ENCODE assay signal across 14 cellular contexts in genomic region chr20:57250607-57251343, GRCh38. TPM values are rescaled to one million over a fixed set of nuclear protein-coding genes. Genes with fewer than 3 reads are reported as not detected.
A peak's percentile ranks its signal among the peaks of the same experiment; 100 is the strongest.
DNase-seq lines count a peak whose midpoint lies in the region; ATAC-seq, FAIRE-seq and TF ChIP-seq lines count a peak whose summit lies in the region.
"Had no signal": no experiment of that assay in that cellular context is flagged by ENCODE, and none has a peak within 500 bp of the region (broad histone marks: within the 10 kb centered on the region; RNA-seq: fewer than 3 reads in every experiment).

No MANE protein-coding gene starts in this region.

- H4K20me1 ChIP-seq in OCI-LY7 (ENCODE audit: insufficient read depth, low read length) = no peaks in the 10 kb centered on the region
- no peaks in the 10 kb centered on the region for H4K20me1 ChIP-seq in K562 (replicated peaks; ENCODE audit: control insufficient read depth, insufficient read depth, low read length)
- no peaks in the 10 kb centered on the region for H4K20me1 ChIP-seq in smooth muscle cell (ENCODE audit: low read depth)

- H3K36me3 ChIP-seq in OCI-LY7 (ENCODE audit: insufficient read depth, low read length) (peaks cover 29% of the 10 kb centered on the region), K562 (ENCODE audit: control insufficient read depth, insufficient read depth, low read length) (no peaks in the 10 kb centered on the region), smooth muscle cell (ENCODE audit: low read depth) (no peaks in the 10 kb centered on the region), stomach (no peaks in the 10 kb centered on the region)
- H3K36me3 ChIP-seq: prostate gland, thoracic aorta, WERI-Rb-1 had no signal

- no peaks in the 10 kb centered on the region for H3K9me3 ChIP-seq in OCI-LY7 (ENCODE audit: low read length)
- H3K9me3 ChIP-seq in K562 (replicated peaks; ENCODE audit: control insufficient read depth, insufficient read depth, low read depth, low read length) = no peaks in the 10 kb centered on the region
- H3K9me3 ChIP-seq in smooth muscle cell (replicated peaks; ENCODE audit: low read depth) = no peaks in the 10 kb centered on the region
- peaks cover 0 to 5% (median 0%) of the 10 kb centered on the region in 4 donors for H3K9me3 ChIP-seq in stomach
- H3K9me3 ChIP-seq: prostate gland, thoracic aorta had no signal

- H3K27ac ChIP-seq in OCI-LY7 (ENCODE audit: low read depth, low read length, poor library complexity, severe bottlenecking) (peak overlapping the region; percentile 72), K562 (ENCODE audit: extremely low read depth, low read depth, low read length) (no peak overlapping the region), smooth muscle cell (ENCODE audit: low read depth) (peak overlapping the region; percentile 76), stomach (no peak overlapping the region)
- H3K27ac ChIP-seq: prostate gland, thoracic aorta, WERI-Rb-1 had no signal

- peaks cover 9% of the 10 kb centered on the region for H3K4me1 Mint-ChIP-seq in activated T-cell treated with anti-CD3 and anti-CD28 coated beads, Interleukin-2, amount 50 U/mL, for 24 hours (ENCODE audit: low read depth)

- H3K9me3 Mint-ChIP-seq in activated T-cell treated with anti-CD3 and anti-CD28 coated beads, Interleukin-2, amount 50 U/mL, for 24 hours = no peaks in the 10 kb centered on the region

- BruUV-seq in OCI-LY7 (replicated peaks; lab: Mats Ljungman, UMichigan) (no TSS peak), K562 (replicated peaks; lab: Mats Ljungman, UMichigan) (no TSS peak)

- H3K79me2 ChIP-seq in OCI-LY7 (ENCODE audit: insufficient read depth, low read depth, low read length) = peaks cover 100% of the 10 kb centered on the region
- H3K79me2 ChIP-seq in K562 (ENCODE audit: control insufficient read depth, insufficient read depth, low read length) = no peaks in the 10 kb centered on the region
- H3K79me2 ChIP-seq in smooth muscle cell (ENCODE audit: low read depth) = peaks cover 55% of the 10 kb centered on the region

- POLR2A ChIA-PET in OCI-LY7 (lab: Charles Lee) = no interaction called here
- POLR2A ChIA-PET in K562 (lab: Yijun Ruan, JAX) = no interaction called here

- intact Hi-C loops in OCI-LY7 (cut with micrococcal nuclease; ENCODE audit: unreplicated experiment) (no loop called here), K562 (cut with micrococcal nuclease) (no loop called here), stomach (cut with DNase I; ENCODE audit: low total_unique reads) (no loop called here)

- CTCF ChIA-PET in OCI-LY7 (lab: Charles Lee; ENCODE audit: unreplicated experiment) (no interaction called here), K562 (lab: Yijun Ruan, JAX; ENCODE audit: low intra/inter-chr PET ratio) (no interaction called here)

- no peaks in the 10 kb centered on the region for H3K36me3 Mint-ChIP-seq in activated T-cell treated with anti-CD3 and anti-CD28 coated beads, Interleukin-2, amount 50 U/mL, for 24 hours (ENCODE audit: low read depth)

- TF ChIP-seq CTCF in OCI-LY7 (conservative IDR thresholded peaks at IDR 0.05; ENCODE audit: low read length) (no peak), K562 (IDR thresholded peaks at IDR 0.05 in 2 of 3, conservative IDR thresholded peaks at IDR 0.05 in 1 of 3; ENCODE audit: insufficient read depth in 2 of 3, low read depth in 1 of 3, low read length in 3 of 3) (no peak), smooth muscle cell (IDR thresholded peaks at IDR 0.05; ENCODE audit: borderline replicate concordance, insufficient read depth, poor library complexity, severe bottlenecking) (no peak), stomach (IDR thresholded peaks at IDR 0.05) (no peak)

- H3K4me3 ChIP-seq in OCI-LY7 (ENCODE audit: low read depth, low read length, poor library complexity, severe bottlenecking) = peak overlapping the region; percentile 46
- no peak overlapping the region for H3K4me3 ChIP-seq in K562
- H3K4me3 ChIP-seq in smooth muscle cell = no peak overlapping the region
- no peak overlapping the region for H3K4me3 ChIP-seq in stomach
- H3K4me3 ChIP-seq: lung, prostate gland, thoracic aorta had no signal

- H3F3A ChIP-seq in smooth muscle cell (ENCODE audit: low read depth) = peaks cover 15% of the 10 kb centered on the region

- no peak for TF ChIP-seq RAD21 in K562 (CRISPR knock-in tag; conservative IDR thresholded peaks at IDR 0.05 in 1 of 2, IDR thresholded peaks at IDR 0.05 in 1 of 2)

- in situ Hi-C loops in K562 (cut with MboI) = no loop called here

- H3K27me3 ChIP-seq in K562 (ENCODE audit: control insufficient read depth in 2 of 2, insufficient read depth in 2 of 2, low read length in 2 of 2) (peaks cover 5 to 10% of the 10 kb centered on the region in 2 experiments; a peak in 1 of 5 replicates), smooth muscle cell (ENCODE audit: low read depth) (no peaks in the 10 kb centered on the region), stomach (peaks cover 0 to 26% (median 0%) of the 10 kb centered on the region in 3 donors)

- ATAC-seq in K562 = peak; percentile 45
- ATAC-seq in HG03378 (IDR thresholded peaks at IDR 0.05; ENCODE audit: unreplicated experiment) = no peak

- H3K4me1 ChIP-seq in OCI-LY7 (ENCODE audit: insufficient read depth, low read length, poor library complexity, severe bottlenecking) (peaks cover 86% of the 10 kb centered on the region), K562 (replicated peaks in 1 of 2; ENCODE audit: control insufficient read depth in 2 of 2, insufficient read depth in 2 of 2, low read length in 2 of 2) (peaks cover 7 to 12% of the 10 kb centered on the region in 2 experiments; a peak in 2 of 5 replicates), smooth muscle cell (ENCODE audit: low read depth) (peaks cover 12% of the 10 kb centered on the region), stomach (peaks cover 0 to 9% (median 2%) of the 10 kb centered on the region in 4 donors)

- no peak for TF ChIP-seq EP300 in K562 (IDR thresholded peaks at IDR 0.05; ENCODE audit: low read length)
- TF ChIP-seq EP300 in stomach (IDR thresholded peaks at IDR 0.05) = no peak

- no peak for FAIRE-seq in K562 (lab: Jason Lieb, UNC)

- H3K4me3 Mint-ChIP-seq in activated T-cell treated with anti-CD3 and anti-CD28 coated beads, Interleukin-2, amount 50 U/mL, for 24 hours = peak overlapping the region; percentile 4

- H3K9me1 ChIP-seq in K562 (ENCODE audit: control insufficient read depth, insufficient read depth, low read length) = no peaks in the 10 kb centered on the region

- H3K9ac ChIP-seq in K562 (ENCODE audit: insufficient read depth in 1 of 2, low read depth in 2 of 2, low read length in 2 of 2) (peak overlapping the region in 1 of 2 experiments; percentile 37; a peak in 1 of 4 replicates), smooth muscle cell (ENCODE audit: low read depth) (no peak overlapping the region)

- H3K9me2 ChIP-seq in OCI-LY7 (ENCODE audit: insufficient read depth, low read length) = no peaks in the 10 kb centered on the region

- DNase-seq in activated T-cell treated with anti-CD3 and anti-CD28 coated beads, Interleukin-2, amount 50 U/mL, for 24 hours = no peak
- no peak for DNase-seq in activated T-cell treated with anti-CD3 and anti-CD28 coated beads, Interleukin-2, amount 50 U/mL, for 1 hour
- DNase-seq in OCI-LY7 (ENCODE audit: low spot score) = peak; percentile 71
- DNase-seq in K562 (ENCODE audit: extremely low read depth in 1 of 4, low spot score in 3 of 4) = no peak
- DNase-seq in smooth muscle cell (lab: John Stamatoyannopoulos, UW; ENCODE audit: unreplicated experiment) = no peak
- no peak for DNase-seq in stomach
- DNase-seq in DMS114 treated with DMSO at 0.1 percent for 48 hours (lab: John Stamatoyannopoulos, UW; ENCODE audit: unreplicated experiment) = no peak
- DNase-seq: effector CD8-positive, alpha-beta T cell; WERI-Rb-1 had no signal

- peak overlapping the region; percentile 47 for H3K27ac Mint-ChIP-seq in activated T-cell treated with anti-CD3 and anti-CD28 coated beads, Interleukin-2, amount 50 U/mL, for 24 hours

- peaks cover 54% of the 10 kb centered on the region for H3K27me3 Mint-ChIP-seq in activated T-cell treated with anti-CD3 and anti-CD28 coated beads, Interleukin-2, amount 50 U/mL, for 24 hours

- peak overlapping the region; percentile 24; the same call in 1 of the 2 replicates for H2AFZ ChIP-seq in OCI-LY7 (ENCODE audit: low read length)
- peak overlapping the region; percentile 63 for H2AFZ ChIP-seq in K562 (ENCODE audit: low read depth, low read length)
- peak overlapping the region; percentile 5 for H2AFZ ChIP-seq in smooth muscle cell (ENCODE audit: low read depth)

- TF ChIP-seq POLR2A in K562 (conservative IDR thresholded peaks at IDR 0.05) = no peak
- no peak for TF ChIP-seq POLR2A in stomach (IDR thresholded peaks at IDR 0.05)

- H3K4me2 ChIP-seq in OCI-LY7 (ENCODE audit: low read length) = peak overlapping the region; percentile 75
- H3K4me2 ChIP-seq in K562 (ENCODE audit: insufficient read depth, low read length) = peak overlapping the region; percentile 16; the same call in 1 of the 2 replicates
- peak overlapping the region; percentile 74 for H3K4me2 ChIP-seq in smooth muscle cell

- WGBS in K562 (ENCODE audit: insufficient coverage, low coverage, missing lambda C conversion rate) = 11% methylated on average over 13 of the region's 15 CpGs
- WGBS in smooth muscle cell (ENCODE audit: low lambda C conversion rate) = 31% methylated on average over 15 of the region's 15 CpGs
- 60 to 69% (median 61%) methylated on average over 12 to 15 of the region's 15 CpGs for WGBS in stomach, 5 donors

RNA-seq across cellular contexts. Expression of gene BMP7, which starts 15.7 kb away (rescaled TPM):
- total RNA-seq in OCI-LY7 (2014; rRNA removed; shearing (Covaris generic)) = 72.2 and 94.2 TPM in 2 replicates
- total RNA-seq in OCI-LY7 (2022) (2.2 and 3.7 TPM in 2 replicates), K562 (2014; rRNA removed) (not detected in 2 replicates), K562 (2014; rRNA removed; fragmentation: Illumina TruSeq; extraction: Trizol) (not detected in 2 replicates), K562 (2015; rRNA removed; fragmentation: Illumina TruSeq; extraction: Trizol) (not detected in 2 replicates), K562 (2021) (0.13 and 0.18 TPM in 2 replicates), smooth muscle cell (18.1 and 19.0 TPM in 2 replicates), stomach (10 to 100 TPM in 1 of 5 donors, 1 to 10 TPM in 2, under 1 TPM in 2; under 0.01 to 11.0 (median 1.8) TPM)
- total RNA-seq in K562 (2011; cell fraction: chromatin; rRNA removed; ENCODE audit: low replicate concordance) = not detected in 2 replicates
- not detected in 2 replicates for total RNA-seq in K562 (2011; cell fraction: nucleolus; rRNA removed)
- not detected in 2 replicates for total RNA-seq in K562 (2011; cell fraction: nucleoplasm; rRNA removed)
- polyA plus RNA-seq in K562 (2011; rRNA removed) (not detected in 2 replicates), K562 (2014; fragmentation: Illumina TruSeq; extraction: Trizol) (not detected in 2 replicates), K562 (2014; fragmentation: Nextera tagmentation; extraction: Ambion mirVana) (not detected), K562 (2014; rRNA removed) (not detected in 2 replicates), smooth muscle cell (28.3 and 37.3 TPM in 2 replicates), stomach (10 to 100 TPM in 1 of 3 donors, 1 to 10 TPM in 1, under 1 TPM in 1; 0.44 to 10.9 (median 3.1) TPM)
- polyA plus RNA-seq in K562 (2011; cell fraction: cytosol; rRNA removed) = not detected in 2 replicates
- polyA plus RNA-seq in K562 (2011; cell fraction: nucleus; rRNA removed) = not detected in 2 replicates
- 0.07 and 0.15 TPM in 2 replicates for polyA plus RNA-seq in K562 (2012)
- polyA minus RNA-seq in K562 (2011; rRNA and poly(A)+ RNA removed) = not detected in 2 replicates
- not detected in 2 replicates for polyA minus RNA-seq in K562 (2011; cell fraction: cytosol; rRNA and poly(A)+ RNA removed)
- not detected in 2 replicates for polyA minus RNA-seq in K562 (2011; cell fraction: nucleus; rRNA and poly(A)+ RNA removed)
- total RNA-seq: HT-29 had no signal

Comparison
In these comparisons a context has a peak if more than half of its experiments do, and no peak if none do; other contexts are left out.
1. H2AFZ ChIP-seq: peak in every context shown above with its lines; median percentile 63 in K562; 24 in OCI-LY7; 5 in smooth muscle cell.
2. H3K27ac ChIP-seq: peak in OCI-LY7 (single experiment) and smooth muscle cell (single experiment); none in K562 (single experiment) and stomach (0 of 5).
3. H3K4me2 ChIP-seq: peak in every context shown above with its lines; median percentile 75 in OCI-LY7; 74 in smooth muscle cell; 16 in K562.